Comparison of ENCODE assay signal across 9 cellular contexts in the genomic region with DNA sequence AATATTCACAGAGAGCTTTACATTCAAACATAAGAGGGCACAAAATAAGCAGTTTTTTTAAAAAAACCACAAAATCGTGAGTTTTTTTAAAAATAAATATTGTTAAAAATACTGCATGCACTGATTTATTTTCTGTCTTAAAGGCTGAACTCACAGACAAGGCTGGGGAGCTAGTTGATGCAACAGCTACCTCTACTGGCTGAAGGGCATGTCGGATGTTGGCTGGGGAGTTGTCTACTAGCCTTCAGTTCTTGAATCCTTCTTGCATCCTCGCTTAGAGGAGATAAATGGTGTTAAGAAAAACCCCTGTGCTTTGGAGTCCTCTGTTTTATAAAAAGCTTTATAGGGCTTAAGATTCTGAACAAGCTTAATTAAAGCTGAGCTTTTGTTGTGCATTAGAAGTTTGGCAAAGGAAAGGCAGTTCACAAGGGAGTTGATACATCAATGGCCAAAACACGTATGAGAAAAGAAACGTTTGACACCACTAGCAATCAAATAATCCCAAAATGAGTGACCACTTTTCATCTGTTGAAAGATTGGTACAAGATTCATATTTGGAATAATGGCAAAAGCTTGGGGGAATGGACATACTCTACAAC.
A peak's percentile ranks its signal among the peaks of the same experiment; 100 is the strongest.
DNase-seq lines count a peak whose midpoint lies in the region; ATAC-seq and TF ChIP-seq lines count a peak whose summit lies in the region.
"Had no signal": no experiment of that assay in that cellular context is flagged by ENCODE, and none has a peak within 500 bp of the region (broad histone marks: within the 10 kb centered on the region; RNA-seq: fewer than 3 reads in every experiment).

No MANE protein-coding gene starts in this region.

- ATAC-seq in Panc1 = peak; percentile 92
- no peak for ATAC-seq in HG02938 (IDR thresholded peaks at IDR 0.05; ENCODE audit: unreplicated experiment)

- intact Hi-C loops in Panc1 (cut with micrococcal nuclease; ENCODE audit: unreplicated experiment) (loop anchor here (1.0 kb wide), 1 partner anchor 327 kb away; no protein-coding TSS in a partner anchor), uterus (cut with DNase I; ENCODE audit: low total_unique reads) (no loop called here)

- 35% methylated on average over 5 of the region's 5 CpGs for WGBS in liver

- no peak overlapping the region for H3K4me3 ChIP-seq in Panc1 (ENCODE audit: low read depth in 2 of 2, low read length in 2 of 2)
- H3K4me3 ChIP-seq in liver (ENCODE audit: low read depth in 1 of 3, low read length in 3 of 3) = no peak overlapping the region
- no peak overlapping the region for H3K4me3 ChIP-seq in uterus

- TF ChIP-seq RAD21 in liver (IDR thresholded peaks at IDR 0.05) = peak; percentile 90 to 91

- no peaks in the 10 kb centered on the region for H3K27me3 Mint-ChIP-seq in activated naive CD4-positive, alpha-beta T cell treated with anti-CD3 and anti-CD28 coated beads, Interleukin-2, amount 10 ng/mL, durations not matched to agents 7 days and 5 days

- POLR2A ChIA-PET in Panc1 (lab: Charles Lee) = no interaction called here

- H3K27ac ChIP-seq in Panc1 (ENCODE audit: low read length) (no peak overlapping the region), liver (ENCODE audit: low read depth in 1 of 2, low read length in 2 of 2) (no peak overlapping the region), uterus (no peak overlapping the region)
- H3K27ac ChIP-seq: epithelial cell of prostate had no signal

- H3K36me3 ChIP-seq in Panc1 (ENCODE audit: control insufficient read depth, insufficient read depth, low read length) = no peaks in the 10 kb centered on the region
- H3K36me3 ChIP-seq in liver (ENCODE audit: control insufficient read depth in 4 of 4, insufficient read depth in 3 of 4, low read depth in 1 of 4, low read length in 3 of 4) = peaks cover 0 to 6% (median 2%) of the 10 kb centered on the region in 4 donors
- no peaks in the 10 kb centered on the region for H3K36me3 ChIP-seq in uterus

- H3K9me3 Mint-ChIP-seq in activated naive CD4-positive, alpha-beta T cell treated with anti-CD3 and anti-CD28 coated beads, Interleukin-2, amount 10 ng/mL, durations not matched to agents 7 days and 5 days = no peaks in the 10 kb centered on the region

- CTCF ChIA-PET in activated naive CD4-positive, alpha-beta T cell treated with anti-CD3 and anti-CD28 coated beads, Interleukin-2, amount 10 ng/mL, durations not matched to agents 7 days and 5 days (lab: Charles Lee) = interaction anchor here (0.9 to 4.0 kb wide), 5 partner anchors 9 to 327 kb away, joined by 3 to 19 read pairs (median 3); no protein-coding TSS in a partner anchor
- CTCF ChIA-PET in Panc1 (lab: Charles Lee) = interaction anchor here (0.7 to 1.4 kb wide), 4 partner anchors 13 to 328 kb away, joined by 3 to 4 read pairs (median 3); no protein-coding TSS in a partner anchor

- no peak overlapping the region for H3K27ac Mint-ChIP-seq in activated naive CD4-positive, alpha-beta T cell treated with anti-CD3 and anti-CD28 coated beads, Interleukin-2, amount 10 ng/mL, durations not matched to agents 7 days and 5 days

- TF ChIP-seq POLR2A in uterus (IDR thresholded peaks at IDR 0.05) = no peak

- BruUV-seq in Panc1 (replicated peaks; lab: Mats Ljungman, UMichigan) = no TSS peak

- peak; percentile 42 for DNase-seq in activated naive CD4-positive, alpha-beta T cell treated with anti-CD3 and anti-CD28 coated beads, Interleukin-2, amount 10 ng/mL, durations not matched to agents 7 days and 5 days
- no peak for DNase-seq in activated naive CD4-positive, alpha-beta T cell treated with anti-CD3 and anti-CD28 coated beads, Interleukin-2, amount 50 U/mL, for 16 hours
- peak; percentile 57 to 87 for DNase-seq in Kasumi-1 (lab: John Stamatoyannopoulos, UW)
- peak; percentile 54 for DNase-seq in Panc1 (ENCODE audit: low read depth, low spot score)
- DNase-seq in dedifferentiated amniotic fluid mesenchymal stem cell (ENCODE audit: extremely low spot score) = peak; percentile 66
- DNase-seq in uterus = peak; percentile 18 to 35

- H3K27me3 ChIP-seq in Panc1 (ENCODE audit: control insufficient read depth, insufficient read depth, low read length) = no peaks in the 10 kb centered on the region
- no peaks in the 10 kb centered on the region for H3K27me3 ChIP-seq in liver (ENCODE audit: control insufficient read depth in 4 of 4, insufficient read depth in 4 of 4, low read length in 3 of 4)
- no peaks in the 10 kb centered on the region for H3K27me3 ChIP-seq in uterus

- in situ Hi-C loops in Panc1 (cut with HindIII; ENCODE audit: low pct_unique_long_range_greater_than_20kb, low sequenced_read_pairs) = no loop called here

- no peak overlapping the region for H3K4me3 Mint-ChIP-seq in activated naive CD4-positive, alpha-beta T cell treated with anti-CD3 and anti-CD28 coated beads, Interleukin-2, amount 10 ng/mL, durations not matched to agents 7 days and 5 days

- peaks cover 35% of the 10 kb centered on the region for H3K36me3 Mint-ChIP-seq in activated naive CD4-positive, alpha-beta T cell treated with anti-CD3 and anti-CD28 coated beads, Interleukin-2, amount 10 ng/mL, durations not matched to agents 7 days and 5 days

- H3K9ac ChIP-seq in liver (ENCODE audit: low read depth in 1 of 2, low read length in 2 of 2) = no peak overlapping the region

- H3K4me1 Mint-ChIP-seq in activated naive CD4-positive, alpha-beta T cell treated with anti-CD3 and anti-CD28 coated beads, Interleukin-2, amount 10 ng/mL, durations not matched to agents 7 days and 5 days = no peaks in the 10 kb centered on the region

- H3K4me1 ChIP-seq in Panc1 (ENCODE audit: control insufficient read depth, insufficient read depth, low read length) (no peaks in the 10 kb centered on the region), liver (ENCODE audit: control insufficient read depth in 4 of 4, insufficient read depth in 4 of 4, low read length in 3 of 4) (no peaks in the 10 kb centered on the region), uterus (no peaks in the 10 kb centered on the region)

- TF ChIP-seq CTCF in Panc1 (IDR thresholded peaks at IDR 0.05) (peak; percentile 87), liver (IDR thresholded peaks at IDR 0.05; ENCODE audit: low read depth, low read length, missing input control) (peak; percentile 76), uterus (IDR thresholded peaks at IDR 0.05) (peak; percentile 44 to 53 (median 48))

- H3K9me3 ChIP-seq in Panc1 (ENCODE audit: control insufficient read depth, insufficient read depth, low read depth, low read length) (no peaks in the 10 kb centered on the region), liver (ENCODE audit: control insufficient read depth in 4 of 4, low read length in 3 of 4) (no peaks in the 10 kb centered on the region), uterus (no peaks in the 10 kb centered on the region)

TF ChIP-seq in liver, 16 proteins besides CTCF, POLR2A, EP300 and RAD21 (continues in another document):
- TF ChIP-seq HNF4G (IDR thresholded peaks at IDR 0.05) = no peak
- no peak for TF ChIP-seq EGR1 (IDR thresholded peaks at IDR 0.05; ENCODE audit: low read depth in 2 of 2)
- TF ChIP-seq, protein P1, sequence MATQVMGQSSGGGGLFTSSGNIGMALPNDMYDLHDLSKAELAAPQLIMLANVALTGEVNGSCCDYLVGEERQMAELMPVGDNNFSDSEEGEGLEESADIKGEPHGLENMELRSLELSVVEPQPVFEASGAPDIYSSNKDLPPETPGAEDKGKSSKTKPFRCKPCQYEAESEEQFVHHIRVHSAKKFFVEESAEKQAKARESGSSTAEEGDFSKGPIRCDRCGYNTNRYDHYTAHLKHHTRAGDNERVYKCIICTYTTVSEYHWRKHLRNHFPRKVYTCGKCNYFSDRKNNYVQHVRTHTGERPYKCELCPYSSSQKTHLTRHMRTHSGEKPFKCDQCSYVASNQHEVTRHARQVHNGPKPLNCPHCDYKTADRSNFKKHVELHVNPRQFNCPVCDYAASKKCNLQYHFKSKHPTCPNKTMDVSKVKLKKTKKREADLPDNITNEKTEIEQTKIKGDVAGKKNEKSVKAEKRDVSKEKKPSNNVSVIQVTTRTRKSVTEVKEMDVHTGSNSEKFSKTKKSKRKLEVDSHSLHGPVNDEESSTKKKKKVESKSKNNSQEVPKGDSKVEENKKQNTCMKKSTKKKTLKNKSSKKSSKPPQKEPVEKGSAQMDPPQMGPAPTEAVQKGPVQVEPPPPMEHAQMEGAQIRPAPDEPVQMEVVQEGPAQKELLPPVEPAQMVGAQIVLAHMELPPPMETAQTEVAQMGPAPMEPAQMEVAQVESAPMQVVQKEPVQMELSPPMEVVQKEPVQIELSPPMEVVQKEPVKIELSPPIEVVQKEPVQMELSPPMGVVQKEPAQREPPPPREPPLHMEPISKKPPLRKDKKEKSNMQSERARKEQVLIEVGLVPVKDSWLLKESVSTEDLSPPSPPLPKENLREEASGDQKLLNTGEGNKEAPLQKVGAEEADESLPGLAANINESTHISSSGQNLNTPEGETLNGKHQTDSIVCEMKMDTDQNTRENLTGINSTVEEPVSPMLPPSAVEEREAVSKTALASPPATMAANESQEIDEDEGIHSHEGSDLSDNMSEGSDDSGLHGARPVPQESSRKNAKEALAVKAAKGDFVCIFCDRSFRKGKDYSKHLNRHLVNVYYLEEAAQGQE (IDR thresholded peaks at IDR 0.05) = no peak
- TF ChIP-seq, protein P2, sequence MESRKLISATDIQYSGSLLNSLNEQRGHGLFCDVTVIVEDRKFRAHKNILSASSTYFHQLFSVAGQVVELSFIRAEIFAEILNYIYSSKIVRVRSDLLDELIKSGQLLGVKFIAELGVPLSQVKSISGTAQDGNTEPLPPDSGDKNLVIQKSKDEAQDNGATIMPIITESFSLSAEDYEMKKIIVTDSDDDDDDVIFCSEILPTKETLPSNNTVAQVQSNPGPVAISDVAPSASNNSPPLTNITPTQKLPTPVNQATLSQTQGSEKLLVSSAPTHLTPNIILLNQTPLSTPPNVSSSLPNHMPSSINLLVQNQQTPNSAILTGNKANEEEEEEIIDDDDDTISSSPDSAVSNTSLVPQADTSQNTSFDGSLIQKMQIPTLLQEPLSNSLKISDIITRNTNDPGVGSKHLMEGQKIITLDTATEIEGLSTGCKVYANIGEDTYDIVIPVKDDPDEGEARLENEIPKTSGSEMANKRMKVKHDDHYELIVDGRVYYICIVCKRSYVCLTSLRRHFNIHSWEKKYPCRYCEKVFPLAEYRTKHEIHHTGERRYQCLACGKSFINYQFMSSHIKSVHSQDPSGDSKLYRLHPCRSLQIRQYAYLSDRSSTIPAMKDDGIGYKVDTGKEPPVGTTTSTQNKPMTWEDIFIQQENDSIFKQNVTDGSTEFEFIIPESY (IDR thresholded peaks at IDR 0.05) = no peak
- TF ChIP-seq RXRA (IDR thresholded peaks at IDR 0.05) = no peak
- TF ChIP-seq YY1 (IDR thresholded peaks at IDR 0.05) = no peak
- no peak for TF ChIP-seq SP1 (IDR thresholded peaks at IDR 0.05)
- TF ChIP-seq FOXA2 (IDR thresholded peaks at IDR 0.05) = no peak
- no peak for TF ChIP-seq JUND (IDR thresholded peaks at IDR 0.05)
- no peak for TF ChIP-seq FOXA1 (IDR thresholded peaks at IDR 0.05)
- TF ChIP-seq, protein P3, sequence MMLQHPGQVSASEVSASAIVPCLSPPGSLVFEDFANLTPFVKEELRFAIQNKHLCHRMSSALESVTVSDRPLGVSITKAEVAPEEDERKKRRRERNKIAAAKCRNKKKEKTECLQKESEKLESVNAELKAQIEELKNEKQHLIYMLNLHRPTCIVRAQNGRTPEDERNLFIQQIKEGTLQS (IDR thresholded peaks at IDR 0.05) = no peak
- TF ChIP-seq NR2F2 (IDR thresholded peaks at IDR 0.05) = no peak
- TF ChIP-seq TAF1 (conservative IDR thresholded peaks at IDR 0.05) = no peak
